ENCODE assay signal across 1 cellular context in the genomic region with DNA sequence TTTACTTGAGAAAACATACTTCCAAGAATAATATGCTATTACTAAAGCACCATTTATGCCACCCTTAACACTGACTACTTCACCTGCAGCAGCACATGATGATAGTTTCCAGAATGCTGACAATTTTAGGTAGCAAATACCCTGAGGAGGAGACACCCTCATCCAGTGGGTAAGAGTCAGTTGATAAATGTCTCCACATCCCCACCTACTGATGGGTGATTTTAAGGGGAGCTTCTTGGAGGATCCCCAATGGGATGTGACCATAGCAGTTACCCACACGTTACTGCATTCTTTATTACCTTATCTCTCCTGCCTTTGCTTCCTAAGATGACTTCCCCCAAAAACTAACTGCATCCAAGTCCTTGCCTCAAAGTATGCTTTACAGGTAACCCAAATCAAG.
TF ChIP-seq lines count a peak whose summit lies in the region.

No MANE protein-coding gene starts in this region.

TF ChIP-seq in GM12878, 131 proteins besides CTCF, POLR2A, EP300 and RAD21 (continued from another document):
- TF ChIP-seq, protein P1, sequence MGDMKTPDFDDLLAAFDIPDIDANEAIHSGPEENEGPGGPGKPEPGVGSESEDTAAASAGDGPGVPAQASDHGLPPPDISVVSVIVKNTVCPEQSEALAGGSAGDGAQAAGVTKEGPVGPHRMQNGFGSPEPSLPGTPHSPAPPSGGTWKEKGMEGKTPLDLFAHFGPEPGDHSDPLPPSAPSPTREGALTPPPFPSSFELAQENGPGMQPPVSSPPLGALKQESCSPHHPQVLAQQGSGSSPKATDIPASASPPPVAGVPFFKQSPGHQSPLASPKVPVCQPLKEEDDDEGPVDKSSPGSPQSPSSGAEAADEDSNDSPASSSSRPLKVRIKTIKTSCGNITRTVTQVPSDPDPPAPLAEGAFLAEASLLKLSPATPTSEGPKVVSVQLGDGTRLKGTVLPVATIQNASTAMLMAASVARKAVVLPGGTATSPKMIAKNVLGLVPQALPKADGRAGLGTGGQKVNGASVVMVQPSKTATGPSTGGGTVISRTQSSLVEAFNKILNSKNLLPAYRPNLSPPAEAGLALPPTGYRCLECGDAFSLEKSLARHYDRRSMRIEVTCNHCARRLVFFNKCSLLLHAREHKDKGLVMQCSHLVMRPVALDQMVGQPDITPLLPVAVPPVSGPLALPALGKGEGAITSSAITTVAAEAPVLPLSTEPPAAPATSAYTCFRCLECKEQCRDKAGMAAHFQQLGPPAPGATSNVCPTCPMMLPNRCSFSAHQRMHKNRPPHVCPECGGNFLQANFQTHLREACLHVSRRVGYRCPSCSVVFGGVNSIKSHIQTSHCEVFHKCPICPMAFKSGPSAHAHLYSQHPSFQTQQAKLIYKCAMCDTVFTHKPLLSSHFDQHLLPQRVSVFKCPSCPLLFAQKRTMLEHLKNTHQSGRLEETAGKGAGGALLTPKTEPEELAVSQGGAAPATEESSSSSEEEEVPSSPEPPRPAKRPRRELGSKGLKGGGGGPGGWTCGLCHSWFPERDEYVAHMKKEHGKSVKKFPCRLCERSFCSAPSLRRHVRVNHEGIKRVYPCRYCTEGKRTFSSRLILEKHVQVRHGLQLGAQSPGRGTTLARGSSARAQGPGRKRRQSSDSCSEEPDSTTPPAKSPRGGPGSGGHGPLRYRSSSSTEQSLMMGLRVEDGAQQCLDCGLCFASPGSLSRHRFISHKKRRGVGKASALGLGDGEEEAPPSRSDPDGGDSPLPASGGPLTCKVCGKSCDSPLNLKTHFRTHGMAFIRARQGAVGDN (IDR thresholded peaks at IDR 0.05): no peak
